Comparison of ENCODE assay signal across 23 cellular contexts in the genomic region with DNA sequence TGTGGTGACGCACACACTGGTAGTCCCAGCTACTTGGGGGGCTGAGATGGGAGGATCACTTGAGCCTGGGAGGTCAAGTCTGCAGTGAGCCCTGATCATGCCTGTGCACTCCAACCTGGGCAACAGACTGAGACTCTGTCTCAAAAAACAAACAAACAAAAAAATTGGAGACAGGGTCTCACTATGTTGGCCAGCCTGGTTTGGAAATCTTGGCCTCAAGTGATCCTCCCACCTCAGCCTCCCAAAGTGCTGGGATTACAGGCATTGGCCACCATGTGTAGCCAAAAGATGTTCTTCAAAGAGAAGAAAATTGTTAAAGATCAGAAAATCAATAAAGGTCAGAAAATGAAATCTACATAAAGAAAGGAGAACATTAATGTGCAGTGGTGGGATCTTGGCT.
"Had no signal": no experiment of that assay in that cellular context is flagged by ENCODE, and none has a peak within 500 bp of the region (broad histone marks: within the 10 kb centered on the region; RNA-seq: fewer than 3 reads in every experiment).

No MANE protein-coding gene starts in this region.

- H3K4me1 ChIP-seq: gastrocnemius medialis, left lung had no signal

- H3K36me3 ChIP-seq: colonic mucosa, esophagus squamous epithelium, gastrocnemius medialis, heart right ventricle, left lung, lower lobe of right lung had no signal

- DNase-seq: colonic mucosa; cortex of kidney; effector CD4-positive, alpha-beta T cell; effector memory CD4-positive, alpha-beta T cell; erythroblast; esophagus squamous epithelium; foreskin fibroblast; foreskin melanocyte; gastrocnemius medialis; glutamatergic neuron; heart right ventricle; hippocampal formation; left cardiac atrium; left lung; left ventricle myocardium superior; lower lobe of right lung; mesenchymal stem cell; mucosa of descending colon; naive B cell had no signal

- H3K27ac ChIP-seq: colonic mucosa, epithelial cell of prostate, esophagus squamous epithelium, gastrocnemius medialis, heart right ventricle, left lung, lower lobe of right lung had no signal

- H3K27me3 Mint-ChIP-seq: dendritic cell treated with granulocyte-macrophage colony-stimulating factor and Interleukin-4, amounts not matched to agents 40 ng/mL and 50 ng/mL, for 4 days; naive B cell had no signal

- H3K4me3 ChIP-seq: colonic mucosa, esophagus squamous epithelium, gastrocnemius medialis, heart right ventricle, left lung, lower lobe of right lung, mucosa of descending colon had no signal

- H3K27ac Mint-ChIP-seq: dendritic cell treated with granulocyte-macrophage colony-stimulating factor and Interleukin-4, amounts not matched to agents 40 ng/mL and 50 ng/mL, for 4 days; mesothelial cell of epicardium had no signal

- ATAC-seq: esophagus mucosa, gastrocnemius medialis, heart right ventricle, left cardiac atrium, left lung, left ventricle myocardium superior, lower lobe of right lung, mucosa of descending colon had no signal

- H3K4me1 Mint-ChIP-seq: naive B cell had no signal

- H3K9me3 ChIP-seq: colonic mucosa, esophagus squamous epithelium, gastrocnemius medialis, heart right ventricle, left lung, lower lobe of right lung, mucosa of descending colon had no signal

- H3K27me3 ChIP-seq: colonic mucosa, esophagus squamous epithelium, gastrocnemius medialis, heart right ventricle, left lung had no signal

- H3K4me3 Mint-ChIP-seq: dendritic cell treated with granulocyte-macrophage colony-stimulating factor and Interleukin-4, amounts not matched to agents 40 ng/mL and 50 ng/mL, for 4 days; mesothelial cell of epicardium; naive B cell had no signal

- H3K9me3 Mint-ChIP-seq: dendritic cell treated with granulocyte-macrophage colony-stimulating factor and Interleukin-4, amounts not matched to agents 40 ng/mL and 50 ng/mL, for 4 days; mesothelial cell of epicardium; naive B cell had no signal

- H3K36me3 Mint-ChIP-seq: mesothelial cell of epicardium, naive B cell had no signal
